ENCODE assay signal across 24 cellular contexts in genomic region chr20:59813948-59814834, GRCh38.
A peak's percentile ranks its signal among the peaks of the same experiment; 100 is the strongest.
DNase-seq lines count a peak whose midpoint lies in the region; ATAC-seq and TF ChIP-seq lines count a peak whose summit lies in the region.
"Had no signal": no experiment of that assay in that cellular context is flagged by ENCODE, and none has a peak within 500 bp of the region (broad histone marks: within the 10 kb centered on the region; RNA-seq: fewer than 3 reads in every experiment).

No MANE protein-coding gene starts in this region.

- no peak overlapping the region for H3K4ac ChIP-seq in IMR-90 (ENCODE audit: low read depth, low read length)

- H3K9me1 ChIP-seq in IMR-90 (ENCODE audit: insufficient read depth, low read length): no peaks in the 10 kb centered on the region

- no peak for TF ChIP-seq CTCF in IMR-90 (conservative IDR thresholded peaks at IDR 0.05; ENCODE audit: low read depth, low read length)
- TF ChIP-seq CTCF in hepatocyte (IDR thresholded peaks at IDR 0.05; ENCODE audit: poor library complexity): no peak

- no peak overlapping the region for H4K5ac ChIP-seq in IMR-90 (ENCODE audit: low read depth, low read length)

- H4K20me1 ChIP-seq in IMR-90 (ENCODE audit: insufficient read depth, low read length) (no peaks in the 10 kb centered on the region), hepatocyte (ENCODE audit: insufficient read depth, poor library complexity, severe bottlenecking) (no peaks in the 10 kb centered on the region)

- dilution Hi-C loops in IMR-90 (cut with HindIII; ENCODE audit: low sequenced_read_pairs, unreplicated experiment): no loop called here

- CTCF ChIA-PET in IMR-90 (lab: Yijun Ruan, JAX): no interaction called here

- no peaks in the 10 kb centered on the region for H3K27me3 ChIP-seq in IMR-90 (ENCODE audit: control insufficient read depth, insufficient read depth, low read length)
- H3K27me3 ChIP-seq in hepatocyte: no peaks in the 10 kb centered on the region
- H3K27me3 ChIP-seq: adrenal gland, colonic mucosa, MG63, tibial nerve had no signal

- WGBS in IMR-90 (ENCODE audit: extremely low coverage in 2 of 2, insufficient read length in 1 of 2), 2 experiments: 39% methylated on average over 12 of the region's 21 CpGs; no CpG with 5 or more reads in 1 of the 2 experiments
- WGBS in hepatocyte (ENCODE audit: low lambda C conversion rate, missing lambda C conversion rate): 86% methylated on average over 21 of the region's 21 CpGs

- BruUV-seq in IMR-90 (replicated peaks; lab: Mats Ljungman, UMichigan): no TSS peak

- H3K23ac ChIP-seq in IMR-90 (ENCODE audit: low read depth, low read length): no peak overlapping the region

- in situ Hi-C loops in IMR-90 (cut with MboI; ENCODE audit: low sequenced_read_pairs): no loop called here

- H4K91ac ChIP-seq in IMR-90 (ENCODE audit: insufficient read depth, low read depth, low read length): no peak overlapping the region

- no peak overlapping the region for H4K8ac ChIP-seq in IMR-90 (ENCODE audit: low read depth in 2 of 2, low read length in 2 of 2)

- no peak overlapping the region for H3K4me3 ChIP-seq in IMR-90 (ENCODE audit: insufficient read depth, low read depth, low read length)
- H3K4me3 ChIP-seq in hepatocyte: no peak overlapping the region
- H3K4me3 ChIP-seq: adrenal gland, colonic mucosa, MG63, PC-9, SJCRH30, tibial nerve had no signal

- H3K18ac ChIP-seq in IMR-90 (ENCODE audit: low read depth, low read length): no peak overlapping the region

- H2BK5ac ChIP-seq in IMR-90 (ENCODE audit: low read depth, low read length, poor library complexity, severe bottlenecking): no peak overlapping the region

- intact Hi-C loops in IMR-90 (cut with micrococcal nuclease): no loop called here
- intact Hi-C loops in sciatic nerve (cut with DNase I): no loop called here

- H3K4me1 ChIP-seq in IMR-90 (ENCODE audit: control insufficient read depth, insufficient read depth, low read length) (no peaks in the 10 kb centered on the region), hepatocyte (ENCODE audit: insufficient read depth) (no peaks in the 10 kb centered on the region)
- H3K4me1 ChIP-seq: adrenal gland, colonic mucosa, parathyroid adenoma, SJCRH30 had no signal

- no peaks in the 10 kb centered on the region for H3K79me1 ChIP-seq in IMR-90 (ENCODE audit: low read depth in 1 of 2, low read length in 2 of 2)

- H2BK120ac ChIP-seq in IMR-90 (ENCODE audit: low read depth, low read length): no peak overlapping the region

- H2BK15ac ChIP-seq in IMR-90 (ENCODE audit: low read depth, low read length): no peak overlapping the region

- no peak overlapping the region for H2AK5ac ChIP-seq in IMR-90 (ENCODE audit: low read depth, low read length)

- DNase-seq in IMR-90 (no peak), ecto neural progenitor cell (ENCODE audit: low spot score) (peak; percentile 32), left lobe of liver (ENCODE audit: low spot score) (peak; percentile 24), sciatic nerve (ENCODE audit: low spot score) (peak; percentile 51), hepatocyte (ENCODE audit: low spot score) (no peak)
- DNase-seq: activated CD4-positive, alpha-beta T cell treated with anti-CD3 and anti-CD28 coated beads, Interleukin-2, amount 50 U/mL, for 48 hours; activated naive CD4-positive, alpha-beta T cell; KBM-7; left colon; MG63; NCI-H146; NCI-H2171; NCI-H510A treated with DMSO at 0.1 percent for 48 hours; PC-9; SJCRH30; stimulated activated CD4-positive, alpha-beta T cell treated with anti-CD3 and anti-CD28 coated beads, Interleukin-15, amount 100 ng/mL, for 24 hours had no signal

- H3K9me3 ChIP-seq in IMR-90 (ENCODE audit: control insufficient read depth, insufficient read depth, low read length): peaks cover 4% of the 10 kb centered on the region; the same call in 1 of the 2 replicates
- H3K9me3 ChIP-seq in hepatocyte (ENCODE audit: low read depth): no peaks in the 10 kb centered on the region
- H3K9me3 ChIP-seq: adrenal gland, colonic mucosa, MG63, SJCRH30, tibial nerve had no signal

- peak overlapping the region; percentile 23 for H2AFZ ChIP-seq in IMR-90 (replicated peaks; ENCODE audit: low read length, poor library complexity)
- no peak overlapping the region for H2AFZ ChIP-seq in hepatocyte
- H2AFZ ChIP-seq: parathyroid adenoma, PC-9 had no signal

- H3K9me2 ChIP-seq in hepatocyte (replicated peaks; ENCODE audit: insufficient read depth): no peaks in the 10 kb centered on the region

- H2BK20ac ChIP-seq in IMR-90 (ENCODE audit: low read depth, low read length): no peak overlapping the region

- H3K4me2 ChIP-seq in IMR-90 (ENCODE audit: low read depth, low read length) (no peak overlapping the region), hepatocyte (no peak overlapping the region)
- H3K4me2 ChIP-seq: PC-9 had no signal

- no peak overlapping the region for H3K14ac ChIP-seq in IMR-90 (replicated peaks; ENCODE audit: low read depth, low read length)

- ATAC-seq in IMR-90 (ENCODE audit: low read depth): no peak
- no peak for ATAC-seq in left lobe of liver
- peak; percentile 92 for ATAC-seq in sciatic nerve
- no peak for ATAC-seq in HG02678 (IDR thresholded peaks at IDR 0.05; ENCODE audit: unreplicated experiment)
- ATAC-seq in HG02642 (IDR thresholded peaks at IDR 0.05; ENCODE audit: poor library complexity, unreplicated experiment): no peak
- ATAC-seq: left colon; naive thymus-derived CD8-positive, alpha-beta T cell; T-cell had no signal

- POLR2A ChIA-PET in IMR-90 (lab: Charles Lee; ENCODE audit: unreplicated experiment): no interaction called here

- H3K56ac ChIP-seq in IMR-90 (ENCODE audit: extremely low read depth, insufficient read depth, low read length): no peak overlapping the region

- no peaks in the 10 kb centered on the region for H3K79me2 ChIP-seq in hepatocyte
- H3K79me2 ChIP-seq: parathyroid adenoma had no signal

- H2AK9ac ChIP-seq in IMR-90 (replicated peaks; ENCODE audit: low read depth, low read length, poor library complexity): no peak overlapping the region

- no peak for TF ChIP-seq POLR2A in IMR-90 (IDR thresholded peaks at IDR 0.05; ENCODE audit: low read depth, low read length)

- H3K27ac ChIP-seq in IMR-90 (ENCODE audit: insufficient read depth, low read length) (no peak overlapping the region), hepatocyte (no peak overlapping the region)
- H3K27ac ChIP-seq: adrenal gland, colonic mucosa, parathyroid adenoma, PC-9, SJCRH30, tibial nerve had no signal

- TF ChIP-seq RAD21 in IMR-90 (IDR thresholded peaks at IDR 0.05; ENCODE audit: low read length): no peak

- no peaks in the 10 kb centered on the region for H3K36me3 ChIP-seq in IMR-90 (ENCODE audit: control insufficient read depth, insufficient read depth, low read length)
- H3K36me3 ChIP-seq in hepatocyte (replicated peaks; ENCODE audit: insufficient read depth, low read depth): no peaks in the 10 kb centered on the region
- H3K36me3 ChIP-seq: adrenal gland, colonic mucosa, MG63, SJCRH30, tibial nerve had no signal

- no peak overlapping the region for H3K9ac ChIP-seq in IMR-90 (ENCODE audit: low read depth, low read length)
- H3K9ac ChIP-seq: parathyroid adenoma had no signal

TF ChIP-seq in IMR-90, 13 proteins besides CTCF, POLR2A, EP300 and RAD21:
- TF ChIP-seq MXI1 (IDR thresholded peaks at IDR 0.05; ENCODE audit: borderline replicate concordance, low read depth, low read length): no peak
- no peak for TF ChIP-seq BHLHE40 (IDR thresholded peaks at IDR 0.05; ENCODE audit: low read depth, low read length)
- TF ChIP-seq ELK1 (IDR thresholded peaks at IDR 0.05; ENCODE audit: borderline replicate concordance, low read depth, low read length): no peak
- no peak for TF ChIP-seq SMC3 (IDR thresholded peaks at IDR 0.05; ENCODE audit: low read depth, low read length)
- TF ChIP-seq MAZ (IDR thresholded peaks at IDR 0.05; ENCODE audit: borderline replicate concordance, low read depth, low read length): no peak
- no peak for TF ChIP-seq FOS (IDR thresholded peaks at IDR 0.05; ENCODE audit: low read depth, low read length)
- TF ChIP-seq USF2 (IDR thresholded peaks at IDR 0.05; ENCODE audit: low read depth, low read length): no peak
- no peak for TF ChIP-seq CHD1 (IDR thresholded peaks at IDR 0.05; ENCODE audit: low read depth, low read length)
- no peak for TF ChIP-seq MAFK (IDR thresholded peaks at IDR 0.05; ENCODE audit: low read depth, low read length)
- no peak for TF ChIP-seq RCOR1 (IDR thresholded peaks at IDR 0.05; ENCODE audit: insufficient replicate concordance, low read length)
TF ChIP-seq in IMR-90: peak in this region for 0.

Comparison
In these comparisons a context has a peak if more than half of its experiments do, and no peak if none do; other contexts are left out.
1. DNase-seq: peak in ecto neural progenitor cell (single experiment), left lobe of liver (single experiment) and sciatic nerve (single experiment); none in IMR-90 (single experiment) and hepatocyte (single experiment).